ENCODE assay signal across 21 cellular contexts in genomic region chr18:48583568-48583967, GRCh38.
"Had no signal": no experiment of that assay in that cellular context is flagged by ENCODE, and none has a peak within 500 bp of the region (broad histone marks: within the 10 kb centered on the region; RNA-seq: fewer than 3 reads in every experiment).

No MANE protein-coding gene starts in this region.

- H3K9me3 Mint-ChIP-seq: activated B cell treated with CpG ODN at 0.5 μM for 24 hours; activated T-helper 17 cell treated with anti-CD3 and anti-CD28 coated beads, Interleukin-2, amount 50 U/mL, for 72 hours; endodermal cell had no signal

- DNase-seq: activated B cell treated with CpG ODN at 0.5 μM for 24 hours; activated CD4-positive, alpha-beta T cell treated with anti-CD3 and anti-CD28 coated beads for 48 hours; activated CD8-positive, alpha-beta T cell treated with anti-CD3 and anti-CD28 coated beads for 36 hours; activated naive CD4-positive, alpha-beta T cell treated with anti-CD3 and anti-CD28 coated beads for 36 hours; activated naive CD8-positive, alpha-beta T cell treated with anti-CD3 and anti-CD28 coated beads, Interleukin-2, amount 50 U/mL, for 24 hours; activated T-cell treated with anti-CD3 and anti-CD28 coated beads, Interleukin-2, amount 50 U/mL, for 1 hour; anterior cingulate cortex; endodermal cell; foreskin keratinocyte; glutamatergic neuron; hippocampal formation; islet precursor cell; left lung; stimulated activated CD8-positive, alpha-beta memory T cell treated with anti-CD3 and anti-CD28 coated beads, Interleukin-4, amount 100 ng/mL, for 48 hours; stimulated activated naive CD4-positive, alpha-beta T cell; transverse colon had no signal

- H3K27me3 ChIP-seq: foreskin keratinocyte, left lung, transverse colon, vagina had no signal

- H3K27me3 Mint-ChIP-seq: activated CD8-positive, alpha-beta T cell treated with anti-CD3 and anti-CD28 coated beads for 36 hours; activated T-helper 17 cell treated with anti-CD3 and anti-CD28 coated beads, Interleukin-2, amount 50 U/mL, for 72 hours had no signal

- ATAC-seq: activated CD8-positive, alpha-beta T cell treated with anti-CD3 and anti-CD28 coated beads for 36 hours; activated naive CD8-positive, alpha-beta T cell treated with anti-CD3 and anti-CD28 coated beads, Interleukin-2, amount 50 U/mL, for 24 hours; activated T-helper 17 cell treated with anti-CD3 and anti-CD28 coated beads, Interleukin-2, amount 50 U/mL, for 72 hours; foreskin keratinocyte; left lung had no signal

- H3K4me3 ChIP-seq: left lung, transverse colon, vagina had no signal

- H3K27ac ChIP-seq: epithelial cell of prostate, foreskin keratinocyte, left lung, transverse colon, vagina had no signal

- H3K4me1 Mint-ChIP-seq: activated B cell treated with CpG ODN at 0.5 μM for 24 hours; activated T-helper 17 cell treated with anti-CD3 and anti-CD28 coated beads, Interleukin-2, amount 50 U/mL, for 72 hours had no signal

- H3K27ac Mint-ChIP-seq: activated B cell treated with CpG ODN at 0.5 μM for 24 hours; activated CD8-positive, alpha-beta T cell treated with anti-CD3 and anti-CD28 coated beads for 36 hours; activated naive CD4-positive, alpha-beta T cell treated with anti-CD3 and anti-CD28 coated beads for 36 hours; activated naive CD8-positive, alpha-beta T cell treated with anti-CD3 and anti-CD28 coated beads, Interleukin-2, amount 50 U/mL, for 24 hours; activated T-helper 17 cell treated with anti-CD3 and anti-CD28 coated beads, Interleukin-2, amount 50 U/mL, for 72 hours; endodermal cell; mesothelial cell of epicardium had no signal

- H3K9me3 ChIP-seq: left lung, transverse colon, vagina had no signal

- H3K36me3 ChIP-seq: left lung, transverse colon, vagina had no signal

- H3K4me3 Mint-ChIP-seq: activated B cell treated with CpG ODN at 0.5 μM for 24 hours; activated CD8-positive, alpha-beta T cell treated with anti-CD3 and anti-CD28 coated beads for 36 hours; activated naive CD4-positive, alpha-beta T cell treated with anti-CD3 and anti-CD28 coated beads for 36 hours; activated naive CD8-positive, alpha-beta T cell treated with anti-CD3 and anti-CD28 coated beads, Interleukin-2, amount 50 U/mL, for 24 hours; activated T-helper 17 cell treated with anti-CD3 and anti-CD28 coated beads, Interleukin-2, amount 50 U/mL, for 72 hours; endodermal cell; mesothelial cell of epicardium; nephron had no signal

- H3K4me1 ChIP-seq: left lung, transverse colon had no signal
